ENCODE assay signal across 8 cellular contexts in genomic region chr3:37243811-37244748, GRCh38. TPM values are rescaled to one million over a fixed set of nuclear protein-coding genes. Genes with fewer than 3 reads are reported as not detected.
A peak's percentile ranks its signal among the peaks of the same experiment; 100 is the strongest.
DNase-seq lines count a peak whose midpoint lies in the region; ATAC-seq lines count a peak whose summit lies in the region.

No MANE protein-coding gene starts in this region.

- peaks cover 18 to 30% of the 10 kb centered on the region in 2 donors for H3K4me1 ChIP-seq in mucosa of rectum (ENCODE audit: control insufficient read depth in 2 of 2, insufficient read depth in 2 of 2, low read length in 2 of 2)

- peak overlapping the region; percentile 98 to 99 for H3K4me3 ChIP-seq in mucosa of rectum (ENCODE audit: low read length in 2 of 2)

- ATAC-seq in GM21576 (IDR thresholded peaks at IDR 0.05; ENCODE audit: unreplicated experiment) (peak; percentile 42), esophagus mucosa (peak; percentile 88)

- H3K27me3 ChIP-seq in mucosa of rectum (ENCODE audit: control insufficient read depth in 2 of 2, insufficient read depth in 2 of 2, low read length in 2 of 2) = no peaks in the 10 kb centered on the region

- H3K27ac ChIP-seq in mucosa of rectum (ENCODE audit: low read depth in 2 of 2, low read length in 2 of 2) = peak overlapping the region; percentile 92 to 94

- no peaks in the 10 kb centered on the region for H3K36me3 ChIP-seq in mucosa of rectum (ENCODE audit: control insufficient read depth in 2 of 2, insufficient read depth in 2 of 2, low read length in 2 of 2)

- H3K9ac ChIP-seq in mucosa of rectum (ENCODE audit: low read depth in 1 of 2, low read length in 2 of 2) = peak overlapping the region; percentile 99

- no peaks in the 10 kb centered on the region for H3K9me3 ChIP-seq in mucosa of rectum (ENCODE audit: control insufficient read depth in 2 of 2, low read length in 2 of 2)

- DNase-seq in COLO829 (ENCODE audit: low spot score) (peak; percentile 84), NCI-H226 (peak; percentile 40), activated T-cell treated with anti-CD3 and anti-CD28 coated beads for 48 hours (ENCODE audit: low read depth) (peak; percentile 50), NCI-H1694 (lab: John Stamatoyannopoulos, UW) (no peak)
- peak; percentile 22 for DNase-seq in stimulated activated naive CD4-positive, alpha-beta T cell treated with Interleukin-2 at 50 U/mL for 16 hours (lab: John Stamatoyannopoulos, UW)

RNA-seq across cellular contexts. Expression of gene GOLGA4, which starts 1.0 kb away (rescaled TPM):
- total RNA-seq in esophagus mucosa = 61.4 TPM
